In genomic region chr5:142684508-142685031, GRCh38 we compare ENCODE assay signal across 9 cellular contexts. TPM values are rescaled to one million over a fixed set of nuclear protein-coding genes. Genes with fewer than 3 reads are reported as not detected.
DNase-seq lines count a peak whose midpoint lies in the region; ATAC-seq and TF ChIP-seq lines count a peak whose summit lies in the region.
"Had no signal": no experiment of that assay in that cellular context is flagged by ENCODE, and none has a peak within 500 bp of the region (broad histone marks: within the 10 kb centered on the region; RNA-seq: fewer than 3 reads in every experiment).

No MANE protein-coding gene starts in this region.

- H3K36me3 ChIP-seq in HEK293 (ENCODE audit: control insufficient read depth in 2 of 2, insufficient read depth in 1 of 2, low read length in 2 of 2) (no peaks in the 10 kb centered on the region), gastrocnemius medialis (no peaks in the 10 kb centered on the region)
- H3K36me3 ChIP-seq: colonic mucosa had no signal

- no peaks in the 10 kb centered on the region for H3K27me3 ChIP-seq in gastrocnemius medialis
- H3K27me3 ChIP-seq: colonic mucosa had no signal

- CTCF ChIA-PET in HEK293 (lab: Yijun Ruan, JAX) = interaction anchor here (0.7 to 3.7 kb wide), 5 partner anchors 14 to 74 kb away, joined by 3 to 26 read pairs (median 6); no protein-coding TSS in a partner anchor

- TF ChIP-seq CTCF in HEK293 (tag by site-specific recombination; IDR thresholded peaks at IDR 0.05) = no peak
- no peak for TF ChIP-seq CTCF in gastrocnemius medialis (IDR thresholded peaks at IDR 0.05 in 4 of 5, conservative IDR thresholded peaks at IDR 0.05 in 1 of 5)

- ATAC-seq in gastrocnemius medialis = peak; percentile 27 to 30
- ATAC-seq in HG02759 (IDR thresholded peaks at IDR 0.05; ENCODE audit: unreplicated experiment) = no peak
- ATAC-seq in GM21447 (IDR thresholded peaks at IDR 0.05; ENCODE audit: unreplicated experiment) = no peak

- H3K27ac ChIP-seq in HEK293 (ENCODE audit: extremely low read depth, low read depth, low read length) = no peak overlapping the region
- H3K27ac ChIP-seq in gastrocnemius medialis = peak overlapping the region; percentile 14 to 48 (median 24)
- H3K27ac ChIP-seq: colonic mucosa had no signal

- TF ChIP-seq POLR2A in gastrocnemius medialis (IDR thresholded peaks at IDR 0.05) = no peak

- intact Hi-C loops in gastrocnemius medialis (cut with DNase I; ENCODE audit: low total_unique reads) = no loop called here

- no peaks in the 10 kb centered on the region; the same call in 1 of the 2 replicates for H3K4me1 ChIP-seq in HEK293 (ENCODE audit: control insufficient read depth, insufficient read depth, low read length)
- H3K4me1 ChIP-seq in gastrocnemius medialis = peaks cover 7 to 9% of the 10 kb centered on the region in 2 donors
- H3K4me1 ChIP-seq: colonic mucosa had no signal

- no peaks in the 10 kb centered on the region for H3K9me3 ChIP-seq in HEK293 (ENCODE audit: control insufficient read depth, insufficient read depth, low read depth, low read length)
- H3K9me3 ChIP-seq in gastrocnemius medialis = no peaks in the 10 kb centered on the region
- H3K9me3 ChIP-seq: colonic mucosa had no signal

- DNase-seq in cerebellar cortex (ENCODE audit: low spot score) (peak; percentile 36), islet precursor cell (peak; percentile 67), gastrocnemius medialis (no peak), DMS 273 treated with DMSO at 0.1 percent for 48 hours (lab: John Stamatoyannopoulos, UW) (no peak), NCI-H510A (lab: John Stamatoyannopoulos, UW) (no peak)
- DNase-seq: colonic mucosa had no signal

- in situ Hi-C loops in gastrocnemius medialis (cut with MboI; ENCODE audit: low sequenced_read_pairs in 4 of 4) = loop anchor here in 1 of 4 donors (25.0 kb wide), 1 partner anchor 522 kb away; no protein-coding TSS in a partner anchor

- H3K4me3 ChIP-seq in HEK293 (ENCODE audit: low read depth, low read length) = no peak overlapping the region
- peak overlapping the region in 1 of 4 donors; percentile 8 for H3K4me3 ChIP-seq in gastrocnemius medialis
- H3K4me3 ChIP-seq: colonic mucosa had no signal

- POLR2A ChIA-PET in HEK293 (lab: Yijun Ruan, JAX) = no interaction called here

TF ChIP-seq in HEK293, 187 proteins besides CTCF, POLR2A, EP300 and RAD21:
- TF ChIP-seq ZNF239 (tag by site-specific recombination; IDR thresholded peaks at IDR 0.05) (no peak), GLIS1 (tag by site-specific recombination; IDR thresholded peaks at IDR 0.05) (no peak), ZFP41 (tag by site-specific recombination; IDR thresholded peaks at IDR 0.05; ENCODE audit: borderline replicate concordance) (no peak), EGR2 (tag by site-specific recombination; IDR thresholded peaks at IDR 0.05; ENCODE audit: low read depth) (peak; percentile 94), ZNF133 (tag by site-specific recombination; IDR thresholded peaks at IDR 0.05) (no peak), ZNF398 (tag by site-specific recombination; IDR thresholded peaks at IDR 0.05) (no peak), ZIC2 (tag by site-specific recombination; IDR thresholded peaks at IDR 0.05) (peak; percentile 71), SCRT1 (tag by site-specific recombination; IDR thresholded peaks at IDR 0.05; ENCODE audit: borderline replicate concordance) (no peak), ZFHX2 (tag by site-specific recombination; conservative IDR thresholded peaks at IDR 0.05) (peak; percentile 96), ZNF174 (tag by site-specific recombination; IDR thresholded peaks at IDR 0.05) (no peak)
TF ChIP-seq in HEK293: peak in this region for 3.

RNA-seq across cellular contexts. Expression of gene FGF1, which starts 1.3 kb away (rescaled TPM):
- 1 to 10 TPM in 2 of 4 donors, under 1 TPM in 2; 0.41 to 2.1 (median 1.2) TPM for total RNA-seq in gastrocnemius medialis

Comparison
In these comparisons a context has a peak if more than half of its experiments do, and no peak if none do; other contexts are left out.
1. DNase-seq: peak in cerebellar cortex (single experiment) and islet precursor cell (single experiment); none in gastrocnemius medialis (0 of 2), DMS 273 treated with DMSO at 0.1 percent for 48 hours (single experiment) and NCI-H510A (single experiment).
2. ATAC-seq: peak in gastrocnemius medialis (2 of 2); none in HG02759 (single experiment) and GM21447 (single experiment).